Comparison of ENCODE assay signal across 14 cellular contexts in the genomic region with DNA sequence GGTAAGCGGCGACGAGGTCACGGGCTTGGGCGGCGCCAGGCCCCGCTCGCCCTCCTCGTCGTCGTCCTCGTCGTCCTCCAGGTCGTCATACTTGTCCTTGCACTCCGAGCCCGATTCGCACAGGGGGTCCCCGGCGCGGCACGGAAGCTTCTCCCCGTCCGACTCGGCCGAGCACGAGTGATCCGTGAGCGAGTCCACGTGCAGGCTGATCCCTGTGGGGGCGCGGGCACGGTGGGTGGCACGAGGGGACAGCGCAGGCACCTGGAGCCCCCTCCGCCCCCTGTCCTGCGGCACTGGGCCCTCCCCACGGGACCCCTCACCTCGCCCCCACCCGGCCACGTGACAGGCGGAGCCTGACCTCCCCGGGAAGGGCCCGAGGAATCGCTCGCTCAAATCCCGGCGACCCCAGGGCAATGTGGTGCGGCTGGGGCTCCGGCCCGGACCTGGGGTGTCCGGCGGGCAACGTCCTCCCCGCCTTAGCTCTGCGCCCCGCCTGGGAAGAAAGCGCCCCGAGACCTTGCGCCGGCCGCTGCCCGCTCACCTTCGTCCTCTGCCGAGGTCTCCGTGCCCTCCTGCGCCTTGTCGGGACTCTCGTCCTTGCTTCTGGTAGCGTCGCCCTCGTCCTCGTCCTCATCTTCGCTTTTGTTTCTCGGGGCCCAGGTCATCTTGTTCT. TPM values are rescaled to one million over a fixed set of nuclear protein-coding genes. Genes with fewer than 3 reads are reported as not detected.
DNase-seq lines count a peak whose midpoint lies in the region; ATAC-seq and TF ChIP-seq lines count a peak whose summit lies in the region.
"Had no signal": no experiment of that assay in that cellular context is flagged by ENCODE, and none has a peak within 500 bp of the region (broad histone marks: within the 10 kb centered on the region; RNA-seq: fewer than 3 reads in every experiment).

No MANE protein-coding gene starts in this region.

- no peaks in the 10 kb centered on the region for H3K4me1 Mint-ChIP-seq in T-helper 2 cell treated with Interferon-gamma antibody and Interleukin-4, amounts not matched to agents 5 μg/mL and 100 μg/mL, for 36 hours (ENCODE audit: low read depth)
- peaks cover 57% of the 10 kb centered on the region for H3K4me1 Mint-ChIP-seq in brain
- peaks cover 1 to 20% of the 10 kb centered on the region in 2 donors for H3K4me1 Mint-ChIP-seq in stimulated activated naive B cell treated with anti-CD40 and anti-IgM and Interleukin-4, amounts not matched to agents 10 μg/mL and 1 μg/mL and 100 μg/mL, for 72 hours
- H3K4me1 Mint-ChIP-seq in CD8-positive, alpha-beta memory T cell, result peaks cover 0 to 2% (median 0%) of the 10 kb centered on the region in 3 donors

- CTCF ChIA-PET in CD8-positive, alpha-beta memory T cell (lab: Charles Lee), result no interaction called here

- peak overlapping the region; percentile 64 for H3K27ac Mint-ChIP-seq in T-helper 2 cell treated with Interferon-gamma antibody and Interleukin-4, amounts not matched to agents 5 μg/mL and 100 μg/mL, for 36 hours
- peak overlapping the region in 4 of 5 experiments; percentile 12 to 94 (median 68) for H3K27ac Mint-ChIP-seq in brain
- H3K27ac Mint-ChIP-seq in stimulated activated naive B cell treated with anti-CD40 and anti-IgM and Interleukin-4, amounts not matched to agents 10 μg/mL and 1 μg/mL and 100 μg/mL, for 72 hours, result peak overlapping the region; percentile 92
- no peak overlapping the region for H3K27ac Mint-ChIP-seq in CD8-positive, alpha-beta memory T cell

- peak overlapping the region; percentile 42 for H3K4me3 Mint-ChIP-seq in T-helper 2 cell treated with Interferon-gamma antibody and Interleukin-4, amounts not matched to agents 5 μg/mL and 100 μg/mL, for 36 hours
- H3K4me3 Mint-ChIP-seq in brain, result peak overlapping the region in 4 of 5 experiments; percentile 79 to 92 (median 88)
- H3K4me3 Mint-ChIP-seq in stimulated activated naive B cell treated with anti-CD40 and anti-IgM and Interleukin-4, amounts not matched to agents 10 μg/mL and 1 μg/mL and 100 μg/mL, for 72 hours, result peak overlapping the region in 1 of 2 donors; percentile 55
- no peak overlapping the region for H3K4me3 Mint-ChIP-seq in CD8-positive, alpha-beta memory T cell

- peaks cover 17% of the 10 kb centered on the region for H3K4me1 ChIP-seq in body of pancreas
- H3K4me1 ChIP-seq in CD8-positive, alpha-beta memory T cell (ENCODE audit: insufficient read depth, low read length), result no peaks in the 10 kb centered on the region

- H3K36me3 ChIP-seq in body of pancreas (replicated peaks in 1 of 2; ENCODE audit: insufficient read depth in 1 of 2, low read depth in 2 of 2), result no peaks in the 10 kb centered on the region
- no peaks in the 10 kb centered on the region for H3K36me3 ChIP-seq in CD8-positive, alpha-beta memory T cell (ENCODE audit: insufficient read depth, low read length)
- H3K36me3 ChIP-seq: tibial artery had no signal

- ATAC-seq in stimulated activated naive B cell treated with anti-CD40 and anti-IgM and Interleukin-4, amounts not matched to agents 10 μg/mL and 1 μg/mL and 100 μg/mL, for 72 hours (replicated peaks), result no peak
- no peak for ATAC-seq in body of pancreas
- ATAC-seq: naive thymus-derived CD4-positive, alpha-beta T cell had no signal

- DNase-seq in T-helper 2 cell treated with Interferon-gamma antibody and Interleukin-4, amounts not matched to agents 5 μg/mL and 100 μg/mL, for 36 hours (ENCODE audit: low spot score), result no peak
- no peak for DNase-seq in T-helper 2 cell
- peak; percentile 40 for DNase-seq in islet precursor cell
- DNase-seq in stimulated activated naive B cell treated with anti-CD40 and anti-IgM and Interleukin-4, amounts not matched to agents 10 μg/mL and 1 μg/mL and 100 μg/mL, for 72 hours, result no peak
- no peak for DNase-seq in body of pancreas
- DNase-seq in CD8-positive, alpha-beta memory T cell, result no peak
- DNase-seq in pons (ENCODE audit: low spot score), result no peak
- DNase-seq: DMS 273 treated with DMSO at 0.1 percent for 48 hours; GOT3; naive thymus-derived CD4-positive, alpha-beta T cell; NCI-H1092 treated with DMSO at 0.1 percent for 48 hours; NCI-H526; tibial artery had no signal

- POLR2A ChIA-PET in CD8-positive, alpha-beta memory T cell (lab: Charles Lee), result no interaction called here

- intact Hi-C loops in body of pancreas (cut with DNase I), result no loop called here

- WGBS in body of pancreas, 2 donors, result 8 to 9% methylated on average over 9 to 56 of the region's 74 CpGs

- H3K9me3 ChIP-seq in body of pancreas, result no peaks in the 10 kb centered on the region
- H3K9me3 ChIP-seq in CD8-positive, alpha-beta memory T cell (ENCODE audit: low read length), result no peaks in the 10 kb centered on the region
- H3K9me3 ChIP-seq: tibial artery had no signal

- no peak for TF ChIP-seq POLR2A in body of pancreas (IDR thresholded peaks at IDR 0.05)

- H3K27ac ChIP-seq in body of pancreas, result no peak overlapping the region
- H3K27ac ChIP-seq in CD8-positive, alpha-beta memory T cell (ENCODE audit: low read depth, low read length), result no peak overlapping the region
- H3K27ac ChIP-seq: tibial artery had no signal

- TF ChIP-seq CTCF in brain (conservative IDR thresholded peaks at IDR 0.05), result no peak
- no peak for TF ChIP-seq CTCF in body of pancreas (IDR thresholded peaks at IDR 0.05)

- H3K36me3 Mint-ChIP-seq in T-helper 2 cell treated with Interferon-gamma antibody and Interleukin-4, amounts not matched to agents 5 μg/mL and 100 μg/mL, for 36 hours (ENCODE audit: low read depth), result no peaks in the 10 kb centered on the region
- H3K36me3 Mint-ChIP-seq in brain, result peaks cover 23% of the 10 kb centered on the region
- peaks cover 3 to 15% of the 10 kb centered on the region in 2 donors for H3K36me3 Mint-ChIP-seq in stimulated activated naive B cell treated with anti-CD40 and anti-IgM and Interleukin-4, amounts not matched to agents 10 μg/mL and 1 μg/mL and 100 μg/mL, for 72 hours
- no peaks in the 10 kb centered on the region for H3K36me3 Mint-ChIP-seq in CD8-positive, alpha-beta memory T cell

- no peak overlapping the region for H3K4me3 ChIP-seq in body of pancreas
- H3K4me3 ChIP-seq in CD8-positive, alpha-beta memory T cell (ENCODE audit: low read length), result no peak overlapping the region
- H3K4me3 ChIP-seq: tibial artery had no signal

- no peaks in the 10 kb centered on the region for H3K9me3 Mint-ChIP-seq in T-helper 2 cell treated with Interferon-gamma antibody and Interleukin-4, amounts not matched to agents 5 μg/mL and 100 μg/mL, for 36 hours
- H3K9me3 Mint-ChIP-seq in brain, result peaks cover 3 to 9% (median 8%) of the 10 kb centered on the region in 5 experiments
- peaks cover 0 to 6% of the 10 kb centered on the region in 2 donors for H3K9me3 Mint-ChIP-seq in stimulated activated naive B cell treated with anti-CD40 and anti-IgM and Interleukin-4, amounts not matched to agents 10 μg/mL and 1 μg/mL and 100 μg/mL, for 72 hours
- H3K9me3 Mint-ChIP-seq in CD8-positive, alpha-beta memory T cell, result peaks cover 0 to 21% (median 5%) of the 10 kb centered on the region in 5 donors

- H3K27me3 Mint-ChIP-seq in T-helper 2 cell treated with Interferon-gamma antibody and Interleukin-4, amounts not matched to agents 5 μg/mL and 100 μg/mL, for 36 hours (ENCODE audit: low read depth), result peaks cover 61% of the 10 kb centered on the region
- H3K27me3 Mint-ChIP-seq in brain, result peaks cover 80% of the 10 kb centered on the region
- H3K27me3 Mint-ChIP-seq in stimulated activated naive B cell treated with anti-CD40 and anti-IgM and Interleukin-4, amounts not matched to agents 10 μg/mL and 1 μg/mL and 100 μg/mL, for 72 hours, result peaks cover 46 to 69% of the 10 kb centered on the region in 2 donors
- peaks cover 35 to 61% of the 10 kb centered on the region in 2 donors for H3K27me3 Mint-ChIP-seq in CD8-positive, alpha-beta memory T cell

- peaks cover 0 to 22% of the 10 kb centered on the region in 2 donors for H3K27me3 ChIP-seq in body of pancreas
- peaks cover 6% of the 10 kb centered on the region for H3K27me3 ChIP-seq in CD8-positive, alpha-beta memory T cell (ENCODE audit: insufficient read depth, low read length, poor library complexity, severe bottlenecking)

RNA-seq across cellular contexts. Expression of a gene that starts 2.5 kb away (rescaled TPM):
- polyA plus RNA-seq in brain (ENCODE audit: insufficient read depth, low read depth, low replicate concordance), result 10.3 TPM
- 1 to 10 TPM; 1.3 to 3.0 TPM for total RNA-seq in body of pancreas
- total RNA-seq in CD8-positive, alpha-beta memory T cell, result not detected
- not detected for polyA plus RNA-seq in CD8-positive, alpha-beta memory T cell
- total RNA-seq: naive thymus-derived CD4-positive, alpha-beta T cell had no signal
- polyA plus RNA-seq: naive thymus-derived CD4-positive, alpha-beta T cell had no signal

Comparison
In these comparisons a context has a peak if more than half of its experiments do, and no peak if none do; other contexts are left out.
1. H3K27ac Mint-ChIP-seq: peak in T-helper 2 cell treated with Interferon-gamma antibody and Interleukin-4, amounts not matched to agents 5 μg/mL and 100 μg/mL, for 36 hours (single experiment), brain (4 of 5) and stimulated activated naive B cell treated with anti-CD40 and anti-IgM and Interleukin-4, amounts not matched to agents 10 μg/mL and 1 μg/mL and 100 μg/mL, for 72 hours (single experiment); none in CD8-positive, alpha-beta memory T cell (0 of 8).
2. H3K4me3 Mint-ChIP-seq: peak in T-helper 2 cell treated with Interferon-gamma antibody and Interleukin-4, amounts not matched to agents 5 μg/mL and 100 μg/mL, for 36 hours (single experiment) and brain (4 of 5); none in CD8-positive, alpha-beta memory T cell (0 of 7).